ENCODE assay signal across 20 cellular contexts in genomic region chr13:43558942-43559341, GRCh38.
"Had no signal": no experiment of that assay in that cellular context is flagged by ENCODE, and none has a peak within 500 bp of the region (broad histone marks: within the 10 kb centered on the region; RNA-seq: fewer than 3 reads in every experiment).

No MANE protein-coding gene starts in this region.

- H3K27ac ChIP-seq: breast epithelium, coronary artery, epithelial cell of prostate, gastrocnemius medialis, pancreas, psoas muscle, stomach, uterus had no signal

- H3K36me3 ChIP-seq: breast epithelium, gastrocnemius medialis, pancreas, stomach, uterus had no signal

- H3K4me3 ChIP-seq: breast epithelium, coronary artery, gastrocnemius medialis, pancreas, psoas muscle, stomach, uterus had no signal

- ATAC-seq: activated T-helper 17 cell treated with anti-CD3 and anti-CD28 coated beads, Interleukin-2, amount 50 U/mL, for 72 hours; gastrocnemius medialis; natural killer cell treated with Interleukin-12 subunit alpha and Interleukin-12 subunit beta and Interleukin-15 and Interleukin-18, amount 100 ng/mL, for 72 hours; pancreas; psoas muscle; stimulated activated memory B cell treated with anti-CD40 and anti-IgM and Interleukin-4, amounts not matched to agents 10 μg/mL and 1 μg/mL and 100 μg/mL, for 72 hours; WTC11 had no signal

- H3K4me1 ChIP-seq: breast epithelium, pancreas, psoas muscle, uterus had no signal

- DNase-seq: activated CD8-positive, alpha-beta memory T cell treated with anti-CD3 and anti-CD28 coated beads, Interleukin-2, amount 50 U/mL, for 4 hours; activated T-cell treated with anti-CD3 and anti-CD28 coated beads, Interleukin-2, amount 50 U/mL, for 24 hours; cerebellar nuclear complex; gastrocnemius medialis; islet precursor cell; left cardiac atrium; pancreas; psoas muscle; stimulated activated CD4-positive, alpha-beta T cell treated with anti-CD3 and anti-CD28 coated beads, Interleukin-2, amount 100 ng/mL, for 24 hours; stomach; T-helper 9 cell; trophoblast cell had no signal

- H3K9me3 ChIP-seq: breast epithelium, gastrocnemius medialis, pancreas, psoas muscle, stomach, uterus had no signal

- H3K27me3 ChIP-seq: breast epithelium, gastrocnemius medialis, pancreas, stomach, uterus had no signal
